1 cellular context compared by ENCODE assay signal in genomic region chr5:39588176-39588575, GRCh38.
TF ChIP-seq lines count a peak whose summit lies in the region.

No MANE protein-coding gene starts in this region.

TF ChIP-seq in HepG2, 621 proteins besides CTCF, POLR2A, EP300 and RAD21 (continued from another document):
- TF ChIP-seq NR2F6 (IDR thresholded peaks at IDR 0.05): no peak
- TF ChIP-seq NR2F6 (CRISPR knock-in tag; IDR thresholded peaks at IDR 0.05): no peak
- TF ChIP-seq ZBTB39 (CRISPR knock-in tag; IDR thresholded peaks at IDR 0.05): no peak
- peak; percentile 56 to 76; a peak in 3 of 4 replicates for TF ChIP-seq MAFK (conservative IDR thresholded peaks at IDR 0.05 in 1 of 2, IDR thresholded peaks at IDR 0.05 in 1 of 2; ENCODE audit: low read length in 2 of 2)
